ENCODE assay signal across 10 cellular contexts in genomic region chr12:108702534-108702933, GRCh38. TPM values are rescaled to one million over a fixed set of nuclear protein-coding genes. Genes with fewer than 3 reads are reported as not detected.
A peak's percentile ranks its signal among the peaks of the same experiment; 100 is the strongest.
DNase-seq lines count a peak whose midpoint lies in the region; TF ChIP-seq lines count a peak whose summit lies in the region.
"Had no signal": no experiment of that assay in that cellular context is flagged by ENCODE, and none has a peak within 500 bp of the region (broad histone marks: within the 10 kb centered on the region; RNA-seq: fewer than 3 reads in every experiment).

No MANE protein-coding gene starts in this region.

- H3F3A ChIP-seq in Loucy (ENCODE audit: low read depth) = no peaks in the 10 kb centered on the region

- no peaks in the 10 kb centered on the region for H3K9me3 ChIP-seq in Loucy (ENCODE audit: insufficient read depth, low read depth, low read length)
- H3K9me3 ChIP-seq in breast epithelium = no peaks in the 10 kb centered on the region
- H3K9me3 ChIP-seq in muscle layer of colon (ENCODE audit: low read length) = no peaks in the 10 kb centered on the region
- no peaks in the 10 kb centered on the region for H3K9me3 ChIP-seq in thymus (ENCODE audit: control insufficient read depth)
- H3K9me3 ChIP-seq in spleen = no peaks in the 10 kb centered on the region

- H3K4me1 ChIP-seq in Loucy (ENCODE audit: insufficient read depth, low read length, poor library complexity, severe bottlenecking) (peaks cover 35% of the 10 kb centered on the region), breast epithelium (peaks cover 0 to 12% of the 10 kb centered on the region in 2 donors), muscle layer of colon (ENCODE audit: insufficient read depth, low read length) (peaks cover 74% of the 10 kb centered on the region), thymus (ENCODE audit: control insufficient read depth, insufficient read depth, low read length) (peaks cover 32% of the 10 kb centered on the region), spleen (peaks cover 0 to 63% (median 17%) of the 10 kb centered on the region in 6 donors)

- no peaks in the 10 kb centered on the region for H3K9me3 Mint-ChIP-seq in activated naive CD4-positive, alpha-beta T cell treated with anti-CD3 and anti-CD28 coated beads for 36 hours

- H3K9ac ChIP-seq in Loucy (ENCODE audit: low read depth, low read length, poor library complexity, severe bottlenecking) (peak overlapping the region; percentile 12), muscle layer of colon (ENCODE audit: low read length) (peak overlapping the region; percentile 22)

- peaks cover 95% of the 10 kb centered on the region for H3K79me2 ChIP-seq in Loucy (ENCODE audit: insufficient read depth, low read length)

- peak overlapping the region; percentile 20 for H3K4me2 ChIP-seq in Loucy (ENCODE audit: low read depth, low read length, poor library complexity, severe bottlenecking)

- DNase-seq in breast epithelium (ENCODE audit: low spot score in 2 of 2) (no peak), spleen (no peak)
- DNase-seq in activated naive CD4-positive, alpha-beta T cell treated with anti-CD3 and anti-CD28 coated beads for 36 hours = no peak
- DNase-seq in central memory CD4-positive, alpha-beta T cell = no peak
- DNase-seq: H7, NCI-H1105 treated with DMSO at 0.1 percent for 48 hours, small intestine had no signal

- peaks cover 22% of the 10 kb centered on the region for H4K20me1 ChIP-seq in Loucy (ENCODE audit: insufficient read depth, low read length, poor library complexity, severe bottlenecking)

- H3K4me3 ChIP-seq in Loucy (ENCODE audit: low read length, poor library complexity, severe bottlenecking) (no peak overlapping the region), breast epithelium (no peak overlapping the region), muscle layer of colon (ENCODE audit: low read depth in 1 of 2, low read length in 2 of 2) (peak overlapping the region in 1 of 2 donors; percentile 28), thymus (ENCODE audit: low read length) (no peak overlapping the region), spleen (no peak overlapping the region)

- no peak overlapping the region for H3K4me3 Mint-ChIP-seq in activated naive CD4-positive, alpha-beta T cell treated with anti-CD3 and anti-CD28 coated beads for 36 hours

- no peaks in the 10 kb centered on the region for H3K9me2 ChIP-seq in Loucy (replicated peaks; ENCODE audit: low read depth, low read length)

- H3K4me1 Mint-ChIP-seq in activated naive CD4-positive, alpha-beta T cell treated with anti-CD3 and anti-CD28 coated beads for 36 hours (ENCODE audit: low read depth) = peaks cover 16% of the 10 kb centered on the region

- peaks cover 17% of the 10 kb centered on the region for H3K36me3 Mint-ChIP-seq in activated naive CD4-positive, alpha-beta T cell treated with anti-CD3 and anti-CD28 coated beads for 36 hours (ENCODE audit: low read depth)

- 87% methylated on average over 6 of the region's 6 CpGs for WGBS in thymus
- WGBS in spleen, 5 donors = 77 to 87% (median 83%) methylated on average over 6 of the region's 6 CpGs

- CTCF ChIA-PET in activated naive CD4-positive, alpha-beta T cell treated with anti-CD3 and anti-CD28 coated beads for 36 hours (lab: Charles Lee) = interaction anchor here (0.9 to 3.2 kb wide), 4 partner anchors 13 to 100 kb away, joined by 3 to 9 read pairs (median 6); no protein-coding TSS in a partner anchor

- TF ChIP-seq CTCF in Loucy (conservative IDR thresholded peaks at IDR 0.05; ENCODE audit: low read length) (no peak), breast epithelium (IDR thresholded peaks at IDR 0.05) (no peak), spleen (IDR thresholded peaks at IDR 0.05 in 8 of 11, conservative IDR thresholded peaks at IDR 0.05 in 3 of 11) (no peak)

- H3K36me3 ChIP-seq in Loucy (ENCODE audit: insufficient read depth, low read length) (peaks cover 34% of the 10 kb centered on the region; the same call in 1 of the 2 replicates), breast epithelium (no peaks in the 10 kb centered on the region), muscle layer of colon (ENCODE audit: insufficient read depth, low read length) (peaks cover 23% of the 10 kb centered on the region), thymus (ENCODE audit: control insufficient read depth, insufficient read depth) (peaks cover 2% of the 10 kb centered on the region), spleen (peaks cover 0 to 38% (median 21%) of the 10 kb centered on the region in 6 donors)

- intact Hi-C loops in breast epithelium (cut with DNase I; ENCODE audit: low total_unique reads) = no loop called here
- intact Hi-C loops in activated naive CD4-positive, alpha-beta T cell treated with anti-CD3 and anti-CD28 coated beads for 36 hours (cut with micrococcal nuclease) = no loop called here
- intact Hi-C loops in spleen (cut with DNase I; ENCODE audit: low total_unique reads) = no loop called here

- H3K27me3 ChIP-seq in Loucy (ENCODE audit: insufficient read depth, low read length, poor library complexity, severe bottlenecking) (no peaks in the 10 kb centered on the region), breast epithelium (no peaks in the 10 kb centered on the region), muscle layer of colon (ENCODE audit: control insufficient read depth in 1 of 2, insufficient read depth in 2 of 2, low read length in 2 of 2) (no peaks in the 10 kb centered on the region), thymus (ENCODE audit: control insufficient read depth, insufficient read depth) (no peaks in the 10 kb centered on the region), spleen (replicated peaks in 1 of 7) (no peaks in the 10 kb centered on the region)

- no peak overlapping the region for H2AFZ ChIP-seq in Loucy (ENCODE audit: low read length)

- no peaks in the 10 kb centered on the region for H3K27me3 Mint-ChIP-seq in activated naive CD4-positive, alpha-beta T cell treated with anti-CD3 and anti-CD28 coated beads for 36 hours (ENCODE audit: low read depth)

- H3K27ac Mint-ChIP-seq in activated naive CD4-positive, alpha-beta T cell treated with anti-CD3 and anti-CD28 coated beads for 36 hours = no peak overlapping the region

- H3K27ac ChIP-seq in breast epithelium (peak overlapping the region; percentile 27 to 71), muscle layer of colon (ENCODE audit: low read depth, low read length) (peak overlapping the region; percentile 71), thymus (ENCODE audit: low read depth) (peak overlapping the region; percentile 48), spleen (peak overlapping the region in 3 of 8 donors; percentile 32 to 57 (median 44))

- TF ChIP-seq POLR2A in breast epithelium (IDR thresholded peaks at IDR 0.05) = no peak
- TF ChIP-seq POLR2A in spleen (IDR thresholded peaks at IDR 0.05) = no peak

RNA-seq across cellular contexts. Expression of gene CORO1C, which starts 28.8 kb away (rescaled TPM):
- total RNA-seq in breast epithelium (100 to 1,000 TPM; 121 to 155 (median 149) TPM), spleen (100 to 1,000 TPM in 2 of 7 donors, 10 to 100 TPM in 5; 71.2 to 119 (median 79.1) TPM)
- polyA plus RNA-seq in thymus (35.4 TPM), spleen (10 to 100 TPM; 12.0 to 26.1 (median 17.1) TPM)
- total RNA-seq in activated naive CD4-positive, alpha-beta T cell treated with anti-CD3 and anti-CD28 coated beads for 36 hours = 10 to 100 TPM; 36.4 to 43.7 TPM
